Comparison of ENCODE assay signal across 8 cellular contexts in genomic region chr3:19866751-19867347, GRCh38.
DNase-seq lines count a peak whose midpoint lies in the region; ATAC-seq, FAIRE-seq and TF ChIP-seq lines count a peak whose summit lies in the region.

No MANE protein-coding gene starts in this region.

- H3K9me3 ChIP-seq in endothelial cell of umbilical vein (replicated peaks; ENCODE audit: control insufficient read depth, insufficient read depth, low read length) (no peaks in the 10 kb centered on the region), upper lobe of left lung (no peaks in the 10 kb centered on the region)

- no peak overlapping the region for H2AFZ ChIP-seq in endothelial cell of umbilical vein (ENCODE audit: low read depth, low read length)

- H3K4me3 ChIP-seq in endothelial cell of umbilical vein (replicated peaks in 1 of 3; ENCODE audit: insufficient read depth in 1 of 3, low read depth in 1 of 3, low read length in 3 of 3) (no peak overlapping the region), upper lobe of left lung (no peak overlapping the region)

- H3K27me3 ChIP-seq in endothelial cell of umbilical vein (ENCODE audit: control insufficient read depth in 2 of 2, insufficient read depth in 2 of 2, low read length in 2 of 2) (peaks cover 0 to 3% of the 10 kb centered on the region in 2 experiments), upper lobe of left lung (no peaks in the 10 kb centered on the region)

- no peak overlapping the region for H3K4me2 ChIP-seq in endothelial cell of umbilical vein (ENCODE audit: insufficient read depth, low read length)

- DNase-seq in AML-193 (lab: John Stamatoyannopoulos, UW) (peak; percentile 29 to 40), NCI-H1930 (lab: John Stamatoyannopoulos, UW) (peak; percentile 12 to 27), endothelial cell of umbilical vein (ENCODE audit: low read depth, low spot score) (peak; percentile 63), mucosa of gallbladder (ENCODE audit: low spot score) (peak; percentile 57), upper lobe of left lung (no peak)

- intact Hi-C loops in endothelial cell of umbilical vein (cut with micrococcal nuclease), result loop anchor here (1.0 to 5.0 kb wide), 3 partner anchors 518 to 1480 kb away; no protein-coding TSS in a partner anchor

- peak; percentile 85 for FAIRE-seq in endothelial cell of umbilical vein (lab: Jason Lieb, UNC)

- no peak for TF ChIP-seq POLR2A in endothelial cell of umbilical vein (IDR thresholded peaks at IDR 0.05; ENCODE audit: low read depth, low read length)
- no peak for TF ChIP-seq POLR2A in upper lobe of left lung (IDR thresholded peaks at IDR 0.05)

- no peak for TF ChIP-seq EP300 in upper lobe of left lung (IDR thresholded peaks at IDR 0.05)

- H3K4me1 ChIP-seq in endothelial cell of umbilical vein (ENCODE audit: control insufficient read depth, extremely low read depth, insufficient read depth, low read length) (no peaks in the 10 kb centered on the region), upper lobe of left lung (no peaks in the 10 kb centered on the region)

- no peaks in the 10 kb centered on the region for H3K36me3 ChIP-seq in endothelial cell of umbilical vein (ENCODE audit: control insufficient read depth in 2 of 2, extremely low read depth in 1 of 2, insufficient read depth in 2 of 2, low read length in 2 of 2)
- H3K36me3 ChIP-seq in upper lobe of left lung, result no peaks in the 10 kb centered on the region

- peak overlapping the region; percentile 16; the same call in 1 of the 2 replicates for H3K27ac ChIP-seq in VCaP
- H3K27ac ChIP-seq in endothelial cell of umbilical vein (ENCODE audit: insufficient read depth, low read depth, low read length), result no peak overlapping the region
- H3K27ac ChIP-seq in upper lobe of left lung, result no peak overlapping the region

- no peaks in the 10 kb centered on the region for H4K20me1 ChIP-seq in endothelial cell of umbilical vein (replicated peaks; ENCODE audit: control insufficient read depth, extremely low read depth, insufficient read depth, low read length)

- CTCF ChIA-PET in endothelial cell of umbilical vein (lab: Charles Lee), result interaction anchor here (0.6 to 2.9 kb wide), 13 partner anchors 10 to 1973 kb away, joined by 3 to 23 read pairs (median 4); no protein-coding TSS in a partner anchor

- dilution Hi-C loops in endothelial cell of umbilical vein (cut with MboI; ENCODE audit: extremely low pct_ligation_motif_present, low sequenced_read_pairs), result no loop called here

- BruUV-seq in endothelial cell of umbilical vein (replicated peaks; lab: Mats Ljungman, UMichigan), result no TSS peak

- ATAC-seq in GM18499 (IDR thresholded peaks at IDR 0.05; ENCODE audit: insufficient read depth, unreplicated experiment), result peak; percentile 83
- ATAC-seq in HG02870 (IDR thresholded peaks at IDR 0.05; ENCODE audit: unreplicated experiment), result peak; percentile 88
- peak; percentile 71 to 83 for ATAC-seq in upper lobe of left lung (ENCODE audit: low FRiP score in 2 of 2)

- no peaks in the 10 kb centered on the region for H3K9me1 ChIP-seq in endothelial cell of umbilical vein (replicated peaks; ENCODE audit: control insufficient read depth, extremely low read depth, insufficient read depth, low read length)

- 5 to 10% methylated on average over 7 of the region's 7 CpGs for WGBS in upper lobe of left lung, 2 donors

- POLR2A ChIA-PET in endothelial cell of umbilical vein (lab: Charles Lee), result no interaction called here

- TF ChIP-seq CTCF in VCaP (conservative IDR thresholded peaks at IDR 0.05) (peak; percentile 88), endothelial cell of umbilical vein (IDR thresholded peaks at IDR 0.05; ENCODE audit: extremely low read depth in 1 of 2, insufficient read depth in 1 of 2, low read depth in 1 of 2, low read length in 2 of 2) (peak; percentile 65 to 70), upper lobe of left lung (IDR thresholded peaks at IDR 0.05) (peak; percentile 57 to 77 (median 64))

- H3K79me2 ChIP-seq in endothelial cell of umbilical vein (ENCODE audit: control insufficient read depth, insufficient read depth, low read length), result no peaks in the 10 kb centered on the region

- no peak overlapping the region for H3K9ac ChIP-seq in endothelial cell of umbilical vein (replicated peaks; ENCODE audit: extremely low read depth, insufficient read depth, low read length)

TF ChIP-seq in endothelial cell of umbilical vein, 7 proteins besides CTCF, POLR2A, EP300 and RAD21:
- no peak for TF ChIP-seq EZH2 (IDR thresholded peaks at IDR 0.05; ENCODE audit: borderline replicate concordance, low read depth, low read length, severe bottlenecking)
- TF ChIP-seq JUN (IDR thresholded peaks at IDR 0.05; ENCODE audit: borderline replicate concordance, insufficient read depth, insufficient read length, low read depth), result no peak
- TF ChIP-seq POLR2AphosphoS5 (IDR thresholded peaks at IDR 0.05; ENCODE audit: insufficient read depth, low read depth, low read length), result no peak
- TF ChIP-seq GATA2 (IDR thresholded peaks at IDR 0.05; ENCODE audit: insufficient read depth, insufficient read length, low read depth, low read length), result no peak
- TF ChIP-seq MAX (IDR thresholded peaks at IDR 0.05; ENCODE audit: insufficient read depth, insufficient read length), result no peak
- TF ChIP-seq MYC (IDR thresholded peaks at IDR 0.05; ENCODE audit: low read depth, low read length), result no peak
- TF ChIP-seq FOS (IDR thresholded peaks at IDR 0.05; ENCODE audit: borderline replicate concordance, insufficient read depth, low read length), result no peak

Comparison
In these comparisons a context has a peak if more than half of its experiments do, and no peak if none do; other contexts are left out.
1. DNase-seq: peak in AML-193 (2 of 2), NCI-H1930 (2 of 2), endothelial cell of umbilical vein (single experiment) and mucosa of gallbladder (single experiment); none in upper lobe of left lung (0 of 2).
2. Peak in every context shown above with its lines, with median percentiles within 50 percentile points of each other: ATAC-seq and CTCF ChIP-seq.